ENCODE assay signal across 27 cellular contexts in the genomic region with DNA sequence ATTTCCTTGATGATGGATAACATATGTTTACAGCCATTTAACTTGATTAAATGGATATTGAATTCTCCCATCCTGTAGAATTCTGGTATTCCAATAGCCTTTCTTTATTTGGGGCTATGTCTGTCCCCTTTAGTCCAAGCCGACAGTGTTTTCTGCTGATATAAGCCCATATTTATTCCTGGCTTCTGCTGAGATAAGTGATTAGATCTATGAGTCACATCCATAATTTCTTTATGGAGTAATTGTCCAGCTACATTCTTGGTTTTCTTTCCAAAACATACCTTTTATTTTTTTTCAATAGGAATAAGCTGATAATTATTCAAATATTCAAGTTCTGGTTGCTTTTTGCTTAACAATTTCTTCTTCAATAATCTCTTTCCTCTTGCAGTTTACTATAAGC.
"Had no signal": no experiment of that assay in that cellular context is flagged by ENCODE, and none has a peak within 500 bp of the region (broad histone marks: within the 10 kb centered on the region; RNA-seq: fewer than 3 reads in every experiment).

No MANE protein-coding gene starts in this region.

- H3K4me3 ChIP-seq: colonic mucosa, coronary artery, dorsolateral prefrontal cortex, esophagus muscularis mucosa, esophagus squamous epithelium, gastrocnemius medialis, gastroesophageal sphincter, heart left ventricle, heart right ventricle had no signal

- FAIRE-seq: colon, endometrium, frontal cortex had no signal

- H3K4me1 ChIP-seq: colonic mucosa, esophagus muscularis mucosa, esophagus squamous epithelium, foreskin keratinocyte, gastrocnemius medialis, gastroesophageal sphincter, heart left ventricle, heart right ventricle had no signal

- H3K27me3 ChIP-seq: colonic mucosa, dorsolateral prefrontal cortex, esophagus muscularis mucosa, esophagus squamous epithelium, foreskin keratinocyte, gastrocnemius medialis, gastroesophageal sphincter, heart left ventricle, heart right ventricle had no signal

- ATAC-seq: effector memory CD8-positive, alpha-beta T cell; esophagus mucosa; foreskin keratinocyte; gastrocnemius medialis; gastroesophageal sphincter; heart left ventricle; heart right ventricle had no signal

- H3K27ac ChIP-seq: colonic mucosa, coronary artery, dorsolateral prefrontal cortex, epithelial cell of prostate, esophagus muscularis mucosa, esophagus squamous epithelium, foreskin keratinocyte, gastrocnemius medialis, gastroesophageal sphincter, heart left ventricle, heart right ventricle had no signal

- H3K36me3 ChIP-seq: colonic mucosa, esophagus muscularis mucosa, esophagus squamous epithelium, gastrocnemius medialis, gastroesophageal sphincter, heart left ventricle, heart right ventricle had no signal

- DNase-seq: colonic mucosa; cortex of kidney; dermis blood vessel endothelial cell; dorsolateral prefrontal cortex; effector CD4-positive, alpha-beta T cell; effector CD8-positive, alpha-beta T cell; effector memory CD4-positive, alpha-beta T cell; effector memory CD8-positive, alpha-beta T cell; endodermal cell; erythroblast; esophagus squamous epithelium; foreskin fibroblast; foreskin keratinocyte; foreskin melanocyte; gastrocnemius medialis; glutamatergic neuron; head of caudate nucleus; heart left ventricle; heart right ventricle had no signal

- H3K9me3 ChIP-seq: colonic mucosa, esophagus muscularis mucosa, gastrocnemius medialis, gastroesophageal sphincter had no signal
